In genomic region chr14:58697927-58698641, GRCh38 we compare ENCODE assay signal across 17 cellular contexts.
DNase-seq lines count a peak whose midpoint lies in the region; ATAC-seq and TF ChIP-seq lines count a peak whose summit lies in the region.
"Had no signal": no experiment of that assay in that cellular context is flagged by ENCODE, and none has a peak within 500 bp of the region (broad histone marks: within the 10 kb centered on the region; RNA-seq: fewer than 3 reads in every experiment).

No MANE protein-coding gene starts in this region.

- H3K79me1 ChIP-seq in mesendoderm (ENCODE audit: low read length) = no peaks in the 10 kb centered on the region

- WGBS in lower leg skin, 2 donors = 51 to 60% methylated on average over 4 of the region's 4 CpGs
- WGBS in mesendoderm (ENCODE audit: extremely low coverage, insufficient coverage, low lambda C conversion rate) = no CpG with 5 or more reads among the region's 4 CpGs

- H3K27ac Mint-ChIP-seq in GM23338 = 0 out of 2 replicates have a peak overlapping the region, but pooled peaks have one; percentile 19
- peak overlapping the region in 2 of 3 experiments; percentile 37 to 52 for H3K27ac Mint-ChIP-seq in nephron
- H3K27ac Mint-ChIP-seq: activated CD4-positive, alpha-beta T cell treated with anti-CD3 and anti-CD28 coated beads, Interleukin-2, amount 10 ng/mL, durations not matched to agents 24 days and 14 days; B cell; stimulated activated naive CD8-positive, alpha-beta T cell treated with anti-CD3 and anti-CD28 coated beads, Interleukin-15, amount 100 ng/mL, for 72 hours had no signal

- DNase-seq in GM23338 (ENCODE audit: low spot score) (no peak), NCI-H2081 (lab: John Stamatoyannopoulos, UW) (peak; percentile 59 to 76), SK-MEL-5 (ENCODE audit: low read depth, low spot score) (peak; percentile 52), lower leg skin (ENCODE audit: low spot score in 2 of 2) (no peak), T-helper 2 cell (no peak), GM13976 (ENCODE audit: low spot score) (no peak), mesendoderm (no peak)
- DNase-seq: activated CD4-positive, alpha-beta T cell treated with anti-CD3 and anti-CD28 coated beads, Interleukin-2, amount 10 ng/mL, durations not matched to agents 24 days and 14 days; activated T-cell treated with anti-CD3 and anti-CD28 coated beads, Interleukin-2, amount 50 U/mL, for 4 hours; effector memory CD4-positive, alpha-beta T cell; EL; sigmoid colon; stimulated activated naive CD8-positive, alpha-beta T cell treated with anti-CD3 and anti-CD28 coated beads, Interleukin-15, amount 100 ng/mL, for 72 hours; T-helper 1 cell had no signal

- H3K9me3 Mint-ChIP-seq in GM23338 (no peaks in the 10 kb centered on the region), nephron (no peaks in the 10 kb centered on the region)
- H3K9me3 Mint-ChIP-seq: activated CD4-positive, alpha-beta T cell treated with anti-CD3 and anti-CD28 coated beads, Interleukin-2, amount 10 ng/mL, durations not matched to agents 24 days and 14 days; activated T-cell treated with anti-CD3 and anti-CD28 coated beads, Interleukin-2, amount 50 U/mL, for 4 hours; stimulated activated naive CD8-positive, alpha-beta T cell treated with anti-CD3 and anti-CD28 coated beads, Interleukin-15, amount 100 ng/mL, for 72 hours had no signal

- H3K4me2 ChIP-seq in GM23338 (no peak overlapping the region), mesendoderm (ENCODE audit: low read length) (no peak overlapping the region)

- H3K4me3 ChIP-seq in GM23338 (no peak overlapping the region), lower leg skin (ENCODE audit: low read depth, poor library complexity, severe bottlenecking) (no peak overlapping the region), mesendoderm (ENCODE audit: low read length) (no peak overlapping the region)
- H3K4me3 ChIP-seq: gastroesophageal sphincter, sigmoid colon had no signal

- H3K79me2 ChIP-seq in GM23338 (replicated peaks; ENCODE audit: insufficient read depth) (no peaks in the 10 kb centered on the region), mesendoderm (ENCODE audit: control insufficient read depth, insufficient read depth, low read length) (no peaks in the 10 kb centered on the region)

- no peaks in the 10 kb centered on the region for H4K20me1 ChIP-seq in GM23338 (replicated peaks; ENCODE audit: insufficient read depth)

- H3K4ac ChIP-seq in mesendoderm (ENCODE audit: low read depth, low read length) = no peak overlapping the region

- no peak overlapping the region for H3K56ac ChIP-seq in mesendoderm (ENCODE audit: low read length)

- no peak overlapping the region for H3K9ac ChIP-seq in mesendoderm (ENCODE audit: low read length)

- H2BK5ac ChIP-seq in mesendoderm (ENCODE audit: low read length) = no peak overlapping the region

- H3K4me1 Mint-ChIP-seq in GM23338 (peaks cover 12% of the 10 kb centered on the region; the same call in 2 of the 3 replicates), nephron (peaks cover 60% of the 10 kb centered on the region)
- H3K4me1 Mint-ChIP-seq: activated CD4-positive, alpha-beta T cell treated with anti-CD3 and anti-CD28 coated beads, Interleukin-2, amount 10 ng/mL, durations not matched to agents 24 days and 14 days; B cell; stimulated activated naive CD8-positive, alpha-beta T cell treated with anti-CD3 and anti-CD28 coated beads, Interleukin-15, amount 100 ng/mL, for 72 hours had no signal

- intact Hi-C loops in lower leg skin (cut with DNase I; ENCODE audit: low total_unique reads) = no loop called here

- H2AK5ac ChIP-seq in mesendoderm (ENCODE audit: low read length) = no peak overlapping the region

- H3K36me3 ChIP-seq in GM23338 (ENCODE audit: insufficient read depth) = no peaks in the 10 kb centered on the region
- H3K36me3 ChIP-seq in mesendoderm (ENCODE audit: control insufficient read depth, insufficient read depth, low read length) = no peaks in the 10 kb centered on the region
- H3K36me3 ChIP-seq: gastroesophageal sphincter, sigmoid colon had no signal

- ATAC-seq in GM23338 = no peak
- ATAC-seq: activated T-cell treated with anti-CD3 and anti-CD28 coated beads, Interleukin-2, amount 50 U/mL, for 4 hours; gastroesophageal sphincter; stimulated activated naive CD8-positive, alpha-beta T cell treated with anti-CD3 and anti-CD28 coated beads, Interleukin-15, amount 100 ng/mL, for 72 hours had no signal

- no peak for TF ChIP-seq POLR2A in lower leg skin (IDR thresholded peaks at IDR 0.05)

- H3K4me1 ChIP-seq in GM23338 (ENCODE audit: insufficient read depth) (peaks cover 11% of the 10 kb centered on the region), mesendoderm (ENCODE audit: control insufficient read depth, low read depth, low read length) (no peaks in the 10 kb centered on the region)
- H3K4me1 ChIP-seq: gastroesophageal sphincter, sigmoid colon had no signal

- H3K23ac ChIP-seq in mesendoderm (ENCODE audit: low read length) = no peak overlapping the region

- no peak overlapping the region for H2BK15ac ChIP-seq in mesendoderm (replicated peaks; ENCODE audit: low read depth)

- no peaks in the 10 kb centered on the region for H3K9me2 ChIP-seq in GM23338 (ENCODE audit: insufficient read depth)

- no peak overlapping the region for H2BK120ac ChIP-seq in mesendoderm (ENCODE audit: low read depth, low read length)

- H3K4me3 Mint-ChIP-seq in GM23338 = no peak overlapping the region
- H3K4me3 Mint-ChIP-seq in nephron = no peak overlapping the region
- H3K4me3 Mint-ChIP-seq: activated CD4-positive, alpha-beta T cell treated with anti-CD3 and anti-CD28 coated beads, Interleukin-2, amount 10 ng/mL, durations not matched to agents 24 days and 14 days; activated T-cell treated with anti-CD3 and anti-CD28 coated beads, Interleukin-2, amount 50 U/mL, for 4 hours; B cell; stimulated activated naive CD8-positive, alpha-beta T cell treated with anti-CD3 and anti-CD28 coated beads, Interleukin-15, amount 100 ng/mL, for 72 hours had no signal

- no peaks in the 10 kb centered on the region for H3F3A ChIP-seq in GM23338 (replicated peaks; ENCODE audit: low read depth)

- H4K5ac ChIP-seq in mesendoderm (ENCODE audit: low read length) = no peak overlapping the region

- in situ Hi-C loops in SK-MEL-5 (cut with HindIII; ENCODE audit: low pct_unique_long_range_greater_than_20kb, low sequenced_read_pairs) = no loop called here
- in situ Hi-C loops in GM13976 (cut with MboI; ENCODE audit: low sequenced_read_pairs, unreplicated experiment) = no loop called here

- H3K18ac ChIP-seq in mesendoderm (ENCODE audit: low read length) = no peak overlapping the region

- H2AFZ ChIP-seq in GM23338 = peak overlapping the region; percentile 69

- H3K27me3 ChIP-seq in GM23338 (ENCODE audit: insufficient read depth) (no peaks in the 10 kb centered on the region), mesendoderm (ENCODE audit: insufficient read depth, low read length, poor library complexity) (no peaks in the 10 kb centered on the region)
- H3K27me3 ChIP-seq: gastroesophageal sphincter, sigmoid colon had no signal

- no peak for TF ChIP-seq CTCF in GM23338 (conservative IDR thresholded peaks at IDR 0.05; ENCODE audit: low read depth in 2 of 2)
- TF ChIP-seq CTCF in nephron (IDR thresholded peaks at IDR 0.05; ENCODE audit: unreplicated experiment in 3 of 3) = no peak
- no peak for TF ChIP-seq CTCF in lower leg skin (IDR thresholded peaks at IDR 0.05)
- TF ChIP-seq CTCF in GM13976 (IDR thresholded peaks at IDR 0.05; ENCODE audit: borderline replicate concordance, control extremely low read depth, extremely low read depth, insufficient read depth, missing control alignments) = no peak

- H3K27me3 Mint-ChIP-seq in GM23338 (ENCODE audit: insufficient read depth, low read depth, poor library complexity) = no peaks in the 10 kb centered on the region
- H3K27me3 Mint-ChIP-seq in nephron (ENCODE audit: low read depth) = peaks cover 9% of the 10 kb centered on the region

- no peak overlapping the region for H4K8ac ChIP-seq in mesendoderm (ENCODE audit: low read depth, low read length)

- H3K36me3 Mint-ChIP-seq in GM23338 (ENCODE audit: low read depth) (no peaks in the 10 kb centered on the region), nephron (ENCODE audit: low read depth) (no peaks in the 10 kb centered on the region)

- H3K27ac ChIP-seq in GM23338 (ENCODE audit: low read depth) (no peak overlapping the region), mesendoderm (ENCODE audit: low read depth, low read length) (no peak overlapping the region)
- H3K27ac ChIP-seq: gastroesophageal sphincter, sigmoid colon had no signal

TF ChIP-seq in GM23338, 12 proteins besides CTCF, POLR2A, EP300 and RAD21:
- TF ChIP-seq EZH2phosphoT487 (IDR thresholded peaks at IDR 0.05; ENCODE audit: unreplicated experiment) = no peak
- no peak for TF ChIP-seq POLR2AphosphoS5 (IDR thresholded peaks at IDR 0.05; ENCODE audit: low read depth)
- no peak for TF ChIP-seq ZNF331 (CRISPR knock-in tag; IDR thresholded peaks at IDR 0.05; ENCODE audit: low read depth)
- TF ChIP-seq EZH2 (IDR thresholded peaks at IDR 0.05; ENCODE audit: low read depth, unreplicated experiment) = no peak
- no peak for TF ChIP-seq NANOG (IDR thresholded peaks at IDR 0.05; ENCODE audit: borderline replicate concordance)

Comparison
In these comparisons a context has a peak if more than half of its experiments do, and no peak if none do; other contexts are left out.
1. DNase-seq: peak in NCI-H2081 (2 of 2) and SK-MEL-5 (single experiment); none in GM23338 (single experiment), lower leg skin (0 of 2), T-helper 2 cell (0 of 5), GM13976 (single experiment) and mesendoderm (single experiment).